ENCODE assay signal across 15 cellular contexts in genomic region chr9:130443456-130443801, GRCh38. TPM values are rescaled to one million over a fixed set of nuclear protein-coding genes. Genes with fewer than 3 reads are reported as not detected.
DNase-seq lines count a peak whose midpoint lies in the region; ATAC-seq and TF ChIP-seq lines count a peak whose summit lies in the region.
"Had no signal": no experiment of that assay in that cellular context is flagged by ENCODE, and none has a peak within 500 bp of the region (broad histone marks: within the 10 kb centered on the region; RNA-seq: fewer than 3 reads in every experiment).

No MANE protein-coding gene starts in this region.

- H3K27me3 Mint-ChIP-seq in CD4-positive, alpha-beta T cell = peaks cover 47% of the 10 kb centered on the region
- H3K27me3 Mint-ChIP-seq in immature natural killer cell (ENCODE audit: low read depth in 3 of 3) = peaks cover 12 to 19% (median 18%) of the 10 kb centered on the region in 3 donors
- H3K27me3 Mint-ChIP-seq in neural crest cell (ENCODE audit: low read depth) = peaks cover 39% of the 10 kb centered on the region

- no peak overlapping the region for H3K4me3 ChIP-seq in HEK293 (ENCODE audit: low read depth, low read length)

- no peak overlapping the region for H3K27ac ChIP-seq in CD4-positive, alpha-beta T cell (ENCODE audit: low read depth, low read length)
- H3K27ac ChIP-seq in HEK293 (ENCODE audit: extremely low read depth, low read depth, low read length) = no peak overlapping the region

- no peaks in the 10 kb centered on the region for H3K36me3 Mint-ChIP-seq in CD4-positive, alpha-beta T cell (ENCODE audit: low read depth)
- H3K36me3 Mint-ChIP-seq in immature natural killer cell (peaks cover 0 to 13% (median 7%) of the 10 kb centered on the region in 3 donors), neural crest cell (ENCODE audit: low read depth) (no peaks in the 10 kb centered on the region)

- POLR2A ChIA-PET in CD4-positive, alpha-beta T cell (lab: Charles Lee) = no interaction called here
- POLR2A ChIA-PET in HEK293 (lab: Yijun Ruan, JAX) = no interaction called here

- no peaks in the 10 kb centered on the region for H3K36me3 ChIP-seq in HEK293 (ENCODE audit: control insufficient read depth in 2 of 2, insufficient read depth in 1 of 2, low read length in 2 of 2)

- CTCF ChIA-PET in CD4-positive, alpha-beta T cell (lab: Charles Lee) = no interaction called here
- CTCF ChIA-PET in HEK293 (lab: Yijun Ruan, JAX) = interaction anchor here (0.6 to 1.0 kb wide), 4 partner anchors 9 to 257 kb away, joined by 3 to 5 read pairs (median 3); no protein-coding TSS in a partner anchor

- no peak for TF ChIP-seq CTCF in CD4-positive, alpha-beta T cell (IDR thresholded peaks at IDR 0.05)
- TF ChIP-seq CTCF in HEK293 (tag by site-specific recombination; IDR thresholded peaks at IDR 0.05) (no peak), neural crest cell (conservative IDR thresholded peaks at IDR 0.05) (no peak)

- H3K4me1 ChIP-seq in HEK293 (ENCODE audit: control insufficient read depth, insufficient read depth, low read length) = peaks cover 5% of the 10 kb centered on the region

- DNase-seq in CD4-positive, alpha-beta T cell = no peak
- DNase-seq in immature natural killer cell (no peak), neural crest cell (ENCODE audit: low read depth, low spot score) (no peak), OCI-M2 (lab: John Stamatoyannopoulos, UW; ENCODE audit: unreplicated experiment) (no peak), sciatic nerve (ENCODE audit: low spot score) (no peak), UCSD-AML1 (lab: John Stamatoyannopoulos, UW; ENCODE audit: unreplicated experiment) (no peak)
- DNase-seq: ACHN; CD4-positive, alpha-beta memory T cell; H7; NCI-H187 treated with DMSO at 0.1 percent for 48 hours; NCI-H446 treated with DMSO at 0.1 percent for 48 hours; NCI-H748 treated with DMSO at 0.1 percent for 48 hours; SHP77 had no signal

- peaks cover 9% of the 10 kb centered on the region for H3K9me3 ChIP-seq in CD4-positive, alpha-beta T cell (ENCODE audit: control insufficient read depth, low read length)
- no peaks in the 10 kb centered on the region for H3K9me3 ChIP-seq in HEK293 (ENCODE audit: control insufficient read depth, insufficient read depth, low read depth, low read length)

- no peak overlapping the region for H3K27ac Mint-ChIP-seq in CD4-positive, alpha-beta T cell
- no peak overlapping the region for H3K27ac Mint-ChIP-seq in immature natural killer cell
- no peak overlapping the region for H3K27ac Mint-ChIP-seq in neural crest cell (ENCODE audit: unreplicated experiment)
- H3K27ac Mint-ChIP-seq: CD4-positive, alpha-beta memory T cell; IgD-negative memory B cell had no signal

- H3K9me3 Mint-ChIP-seq in CD4-positive, alpha-beta T cell = peaks cover 5% of the 10 kb centered on the region
- H3K9me3 Mint-ChIP-seq in immature natural killer cell = peaks cover 3 to 23% (median 15%) of the 10 kb centered on the region in 6 donors
- H3K9me3 Mint-ChIP-seq in neural crest cell = peaks cover 10% of the 10 kb centered on the region

- no peak for ATAC-seq in CD4-positive, alpha-beta T cell (ENCODE audit: poor library complexity)
- ATAC-seq in sciatic nerve = no peak

- peak overlapping the region; percentile 34 for H3K4me3 Mint-ChIP-seq in CD4-positive, alpha-beta T cell
- H3K4me3 Mint-ChIP-seq in immature natural killer cell (peak overlapping the region in 3 of 5 donors; percentile 30 to 46 (median 38)), neural crest cell (peak overlapping the region; percentile 34)

- intact Hi-C loops in CD4-positive, alpha-beta T cell (cut with DNase I, micrococcal nuclease) = no loop called here
- intact Hi-C loops in sciatic nerve (cut with DNase I) = no loop called here

- H3K4me1 Mint-ChIP-seq in CD4-positive, alpha-beta T cell (ENCODE audit: low read depth) = no peaks in the 10 kb centered on the region
- H3K4me1 Mint-ChIP-seq in immature natural killer cell (peaks cover 0 to 3% of the 10 kb centered on the region in 2 donors), neural crest cell (peaks cover 22% of the 10 kb centered on the region)
- H3K4me1 Mint-ChIP-seq: IgD-negative memory B cell had no signal

- peaks cover 35% of the 10 kb centered on the region for H3K27me3 ChIP-seq in CD4-positive, alpha-beta T cell (ENCODE audit: control insufficient read depth, insufficient read depth, low read length)

TF ChIP-seq in HEK293, 187 proteins besides CTCF, POLR2A, EP300 and RAD21 (continues in another document):
- no peak for TF ChIP-seq ZNF670 (tag by site-specific recombination; IDR thresholded peaks at IDR 0.05; ENCODE audit: low read depth)
- TF ChIP-seq ZNF654 (tag by site-specific recombination; IDR thresholded peaks at IDR 0.05; ENCODE audit: low read depth) = no peak
- TF ChIP-seq GLIS1 (tag by site-specific recombination; IDR thresholded peaks at IDR 0.05) = peak; percentile 64
- TF ChIP-seq ZNF223 (tag by site-specific recombination; IDR thresholded peaks at IDR 0.05) = no peak
- TF ChIP-seq ZNF510 (tag by site-specific recombination; IDR thresholded peaks at IDR 0.05; ENCODE audit: insufficient replicate concordance) = no peak
- no peak for TF ChIP-seq SCRT2 (tag by site-specific recombination; IDR thresholded peaks at IDR 0.05)
- no peak for TF ChIP-seq ZNF513 (tag by site-specific recombination; IDR thresholded peaks at IDR 0.05)
- TF ChIP-seq ZNF610 (tag by site-specific recombination; IDR thresholded peaks at IDR 0.05; ENCODE audit: borderline replicate concordance) = no peak
- TF ChIP-seq ZNF292 (tag by site-specific recombination; IDR thresholded peaks at IDR 0.05; ENCODE audit: borderline replicate concordance, low read depth) = no peak
- peak; percentile 23; the same call in 1 of the 2 replicates for TF ChIP-seq ZIC2 (tag by site-specific recombination; IDR thresholded peaks at IDR 0.05)
- no peak for TF ChIP-seq ZNF624 (tag by site-specific recombination; IDR thresholded peaks at IDR 0.05)
- TF ChIP-seq ZNF148 (tag by site-specific recombination; IDR thresholded peaks at IDR 0.05; ENCODE audit: borderline replicate concordance) = no peak
- peak; percentile 33 for TF ChIP-seq ZFHX2 (tag by site-specific recombination; conservative IDR thresholded peaks at IDR 0.05)
- no peak for TF ChIP-seq ZSCAN5A (tag by site-specific recombination; IDR thresholded peaks at IDR 0.05)
- TF ChIP-seq GLIS2 (tag by site-specific recombination; IDR thresholded peaks at IDR 0.05) = peak; percentile 39; the same call in 1 of the 2 replicates
- no peak for TF ChIP-seq ZNF335 (tag by site-specific recombination; conservative IDR thresholded peaks at IDR 0.05)

RNA-seq across cellular contexts. Expression of gene ASS1, which starts 1.3 kb away (rescaled TPM):
- total RNA-seq in CD4-positive, alpha-beta T cell = not detected
- polyA plus RNA-seq in immature natural killer cell = not detected
- total RNA-seq in neural crest cell (4.0 and 4.5 TPM in 2 replicates), sciatic nerve (73.1 TPM)
- total RNA-seq: CD4-positive, alpha-beta memory T cell had no signal
- polyA plus RNA-seq: CD4-positive, alpha-beta memory T cell; IgD-negative memory B cell had no signal

Comparison
In these comparisons a context has a peak if more than half of its experiments do, and no peak if none do; other contexts are left out.
1. RNA of gene ASS1, which starts 1.3 kb away (total RNA-seq): 73.1 TPM in sciatic nerve (single experiment); 4.0 to 4.5 TPM in neural crest cell and not detected in CD4-positive, alpha-beta T cell; every median in the first group is over 10 times any median in the second.
2. Peak in every context shown above with its lines, with median percentiles within 50 percentile points of each other: H3K4me3 Mint-ChIP-seq.